18 cellular contexts compared by ENCODE assay signal in the genomic region with DNA sequence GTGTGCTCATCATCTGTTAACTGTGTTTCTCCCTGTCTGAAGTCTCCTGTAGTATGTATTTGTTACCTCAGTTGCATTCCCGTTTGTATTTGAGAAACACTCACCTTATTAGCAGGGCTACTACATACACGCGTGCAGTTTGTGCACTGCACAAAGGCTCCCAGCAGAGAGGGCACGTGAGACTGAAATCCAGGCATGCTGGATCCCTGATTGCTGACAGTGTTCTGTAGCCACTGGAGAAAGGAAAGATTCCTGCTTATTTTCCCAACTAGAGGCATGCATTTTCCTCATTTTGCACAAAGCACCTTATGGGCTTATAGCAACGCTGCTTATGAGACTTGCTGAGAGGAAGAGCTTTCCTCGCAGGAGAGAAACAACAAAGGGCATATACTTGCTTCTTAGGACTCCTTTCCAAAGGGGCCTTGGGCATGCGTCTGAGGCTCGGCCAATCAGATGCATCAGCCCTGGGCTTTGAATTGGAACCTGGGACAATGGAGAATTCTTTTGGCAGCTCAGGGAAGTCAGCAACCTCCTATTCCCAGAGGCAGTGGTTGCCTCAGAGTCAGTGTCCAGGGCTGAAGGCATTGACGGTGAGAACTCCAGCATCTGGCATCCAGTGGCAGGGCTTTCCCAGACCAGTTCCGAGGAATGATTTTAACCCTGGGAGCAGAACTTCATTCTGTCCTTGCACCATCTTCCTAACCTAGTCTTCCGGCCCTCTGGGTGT. TPM values are rescaled to one million over a fixed set of nuclear protein-coding genes. Genes with fewer than 3 reads are reported as not detected.
DNase-seq lines count a peak whose midpoint lies in the region; ATAC-seq and TF ChIP-seq lines count a peak whose summit lies in the region.
"Had no signal": no experiment of that assay in that cellular context is flagged by ENCODE, and none has a peak within 500 bp of the region (broad histone marks: within the 10 kb centered on the region; RNA-seq: fewer than 3 reads in every experiment).

No MANE protein-coding gene starts in this region.

- no peaks in the 10 kb centered on the region for H3K36me3 Mint-ChIP-seq in H9 (ENCODE audit: insufficient read depth in 1 of 3, low read depth in 3 of 3)
- no peaks in the 10 kb centered on the region for H3K36me3 Mint-ChIP-seq in WTC11
- H3K36me3 Mint-ChIP-seq in naive thymus-derived CD8-positive, alpha-beta T cell = no peaks in the 10 kb centered on the region
- H3K36me3 Mint-ChIP-seq: activated naive CD8-positive, alpha-beta T cell treated with anti-CD3 and anti-CD28 coated beads, Interleukin-2, amount 10 ng/mL, durations not matched to agents 7 days and 5 days; CD4-positive, CD25-positive, alpha-beta regulatory T cell had no signal

- H3K14ac ChIP-seq in H9 (ENCODE audit: insufficient read depth, low read length) = no peak overlapping the region

- no peak overlapping the region for H2BK12ac ChIP-seq in H9 (ENCODE audit: insufficient read length, low read depth, low read length)

- CTCF ChIA-PET in WTC11 (lab: Charles Lee) = no interaction called here

- no peak overlapping the region for H3K23ac ChIP-seq in H9 (ENCODE audit: insufficient read length, low read depth, low read length)

- H4K5ac ChIP-seq in H9 (ENCODE audit: insufficient read length, low read depth, low read length) = no peak overlapping the region

- H3K27ac ChIP-seq in H9 (ENCODE audit: insufficient read length, low read depth, low read length) = no peak overlapping the region
- H3K27ac ChIP-seq: colonic mucosa, tibial nerve had no signal

- H3K79me2 ChIP-seq in H9 (ENCODE audit: insufficient read depth, low read length) = no peaks in the 10 kb centered on the region

- POLR2A ChIA-PET in WTC11 (lab: Charles Lee) = no interaction called here
- POLR2A ChIA-PET in naive thymus-derived CD8-positive, alpha-beta T cell (lab: Charles Lee) = no interaction called here

- no peak overlapping the region for H4K91ac ChIP-seq in H9 (ENCODE audit: insufficient read length, low read depth, low read length)

- no peak overlapping the region for H3K4me3 Mint-ChIP-seq in H9
- H3K4me3 Mint-ChIP-seq in WTC11 = no peak overlapping the region
- no peak overlapping the region for H3K4me3 Mint-ChIP-seq in naive thymus-derived CD8-positive, alpha-beta T cell
- H3K4me3 Mint-ChIP-seq: activated CD4-positive, alpha-beta T cell treated with anti-CD3 and anti-CD28 coated beads, Interleukin-2, amount 10 ng/mL, durations not matched to agents 7 days and 5 days; activated naive CD8-positive, alpha-beta T cell treated with anti-CD3 and anti-CD28 coated beads, Interleukin-2, amount 10 ng/mL, durations not matched to agents 7 days and 5 days; activated T-cell treated with anti-CD3 and anti-CD28 coated beads, Interleukin-2, amount 50 U/mL, for 24 hours; CD4-positive, CD25-positive, alpha-beta regulatory T cell had no signal

- H3K9me3 Mint-ChIP-seq in H9 (no peaks in the 10 kb centered on the region), WTC11 (no peaks in the 10 kb centered on the region)
- no peaks in the 10 kb centered on the region for H3K9me3 Mint-ChIP-seq in naive thymus-derived CD8-positive, alpha-beta T cell
- H3K9me3 Mint-ChIP-seq: activated CD4-positive, alpha-beta T cell treated with anti-CD3 and anti-CD28 coated beads, Interleukin-2, amount 10 ng/mL, durations not matched to agents 7 days and 5 days; activated naive CD8-positive, alpha-beta T cell treated with anti-CD3 and anti-CD28 coated beads, Interleukin-2, amount 10 ng/mL, durations not matched to agents 7 days and 5 days; activated T-cell treated with anti-CD3 and anti-CD28 coated beads, Interleukin-2, amount 50 U/mL, for 24 hours had no signal

- H3K18ac ChIP-seq in H9 (ENCODE audit: insufficient read length, low read depth, low read length) = no peak overlapping the region

- H2AFZ ChIP-seq in H9 (ENCODE audit: low read length) = no peak overlapping the region

- no peaks in the 10 kb centered on the region for H3K79me1 ChIP-seq in H9 (ENCODE audit: insufficient read depth, low read depth, low read length, poor library complexity, severe bottlenecking)

- no peaks in the 10 kb centered on the region; the same call in 1 of the 2 replicates for H3K4me1 ChIP-seq in H9 (ENCODE audit: insufficient read depth, low read length)
- H3K4me1 ChIP-seq: colonic mucosa, tibial nerve had no signal

- DNase-seq in AG09319 (ENCODE audit: extremely low read depth, low read depth) (no peak), H9 (peak; percentile 34), WTC11 (ENCODE audit: low spot score) (peak; percentile 12), islet precursor cell (peak; percentile 57)
- no peak for DNase-seq in activated CD8-positive, alpha-beta memory T cell treated with anti-CD3 and anti-CD28 coated beads for 24 hours
- DNase-seq in naive thymus-derived CD8-positive, alpha-beta T cell = no peak
- DNase-seq: activated CD4-positive, alpha-beta T cell treated with anti-CD3 and anti-CD28 coated beads, Interleukin-2, amount 10 ng/mL, durations not matched to agents 7 days and 5 days; activated naive CD8-positive, alpha-beta T cell treated with anti-CD3 and anti-CD28 coated beads, Interleukin-2, amount 10 ng/mL, durations not matched to agents 7 days and 5 days; activated T-cell treated with anti-CD3 and anti-CD28 coated beads, Interleukin-2, amount 50 U/mL, for 24 hours; CD4-positive, CD25-positive, alpha-beta regulatory T cell; colonic mucosa; head of caudate nucleus; NCI-H1048; T1000 had no signal

- H3T11ph ChIP-seq in H9 (ENCODE audit: low read length) = no peak overlapping the region

- no CpG with 5 or more reads among the region's 11 CpGs for WGBS in H9 (ENCODE audit: extremely low coverage, insufficient read length, low lambda C conversion rate)

- H4K8ac ChIP-seq in H9 (replicated peaks; ENCODE audit: insufficient read length, low read depth, low read length) = no peak overlapping the region

- no peaks in the 10 kb centered on the region for H4K20me1 ChIP-seq in H9 (ENCODE audit: control insufficient read depth, insufficient read depth, insufficient read length)

- H3K27me3 Mint-ChIP-seq in H9 (ENCODE audit: low read depth) (no peaks in the 10 kb centered on the region), WTC11 (ENCODE audit: low read depth) (no peaks in the 10 kb centered on the region)
- peaks cover 1 to 18% (median 9%) of the 10 kb centered on the region in 5 donors for H3K27me3 Mint-ChIP-seq in naive thymus-derived CD8-positive, alpha-beta T cell

- H3K4me2 ChIP-seq in H9 (ENCODE audit: insufficient read depth, insufficient read length, low read length) = no peak overlapping the region

- no peak overlapping the region for H2BK120ac ChIP-seq in H9 (ENCODE audit: low read depth, low read length, poor library complexity, severe bottlenecking)

- H3K27ac Mint-ChIP-seq in H9 (no peak overlapping the region), WTC11 (no peak overlapping the region)
- no peak overlapping the region for H3K27ac Mint-ChIP-seq in naive thymus-derived CD8-positive, alpha-beta T cell
- H3K27ac Mint-ChIP-seq: activated CD4-positive, alpha-beta T cell treated with anti-CD3 and anti-CD28 coated beads, Interleukin-2, amount 10 ng/mL, durations not matched to agents 7 days and 5 days; activated naive CD8-positive, alpha-beta T cell treated with anti-CD3 and anti-CD28 coated beads, Interleukin-2, amount 10 ng/mL, durations not matched to agents 7 days and 5 days; activated T-cell treated with anti-CD3 and anti-CD28 coated beads, Interleukin-2, amount 50 U/mL, for 24 hours; CD4-positive, CD25-positive, alpha-beta regulatory T cell had no signal

- H2BK15ac ChIP-seq in H9 (ENCODE audit: low read depth, low read length) = no peak overlapping the region

- H3K9ac ChIP-seq in H9 (ENCODE audit: extremely low read depth, insufficient read length, low read length) = no peak overlapping the region

- H3K23me2 ChIP-seq in H9 (ENCODE audit: insufficient read length, low read depth, low read length, poor library complexity, severe bottlenecking) = no peaks in the 10 kb centered on the region

- no peak overlapping the region for H3K56ac ChIP-seq in H9 (ENCODE audit: insufficient read length, low read depth, low read length)

- H2BK5ac ChIP-seq in H9 (ENCODE audit: insufficient read length, low read length) = no peak overlapping the region

- no peak overlapping the region for H3K4ac ChIP-seq in H9 (ENCODE audit: low read depth, low read length)

- no peak overlapping the region for H2BK20ac ChIP-seq in H9 (ENCODE audit: low read depth, low read length, poor library complexity, severe bottlenecking)

- peak; percentile 0; the same call in 1 of the 2 replicates for TF ChIP-seq CTCF in AG09319 (IDR thresholded peaks at IDR 0.05; ENCODE audit: low read depth, low read length)
- no peak for TF ChIP-seq CTCF in H9 (conservative IDR thresholded peaks at IDR 0.05)
- TF ChIP-seq CTCF in WTC11 (IDR thresholded peaks at IDR 0.05) = no peak

- peak; percentile 88 for ATAC-seq in WTC11
- ATAC-seq in GM19035 (IDR thresholded peaks at IDR 0.05; ENCODE audit: unreplicated experiment) = no peak
- no peak for ATAC-seq in naive thymus-derived CD8-positive, alpha-beta T cell
- no peak for ATAC-seq in GM21526 (IDR thresholded peaks at IDR 0.05; ENCODE audit: low FRiP score, unreplicated experiment)
- ATAC-seq: esophagus mucosa had no signal

- no peak overlapping the region for H2AK5ac ChIP-seq in H9 (ENCODE audit: insufficient read length, low read length)

- no peaks in the 10 kb centered on the region for H3K9me3 ChIP-seq in H9 (ENCODE audit: control insufficient read depth, low read depth, low read length)
- H3K9me3 ChIP-seq: colonic mucosa, tibial nerve had no signal

- H3K27me3 ChIP-seq in H9 (ENCODE audit: insufficient read depth, low read length) = no peaks in the 10 kb centered on the region
- H3K27me3 ChIP-seq: colonic mucosa, tibial nerve had no signal

- peaks cover 4 to 6% of the 10 kb centered on the region in 2 experiments; a peak in 3 of 4 replicates for H3K4me1 Mint-ChIP-seq in H9
- peaks cover 5% of the 10 kb centered on the region; the same call in 1 of the 2 replicates for H3K4me1 Mint-ChIP-seq in WTC11
- H3K4me1 Mint-ChIP-seq in naive thymus-derived CD8-positive, alpha-beta T cell = no peaks in the 10 kb centered on the region

TF ChIP-seq in WTC11, 78 proteins besides CTCF, POLR2A, EP300 and RAD21 (continues in another document):
- TF ChIP-seq NFE2L1 (CRISPR knock-in tag; IDR thresholded peaks at IDR 0.05) (no peak), CREB1 (CRISPR knock-in tag; IDR thresholded peaks at IDR 0.05) (no peak), ZNF219 (CRISPR knock-in tag; IDR thresholded peaks at IDR 0.05; ENCODE audit: borderline replicate concordance) (no peak), NFATC4 (CRISPR knock-in tag; IDR thresholded peaks at IDR 0.05) (no peak)

RNA-seq across cellular contexts. Expression of a gene that starts 9.9 kb away (rescaled TPM):
- 36.5 and 38.5 TPM in 2 replicates for total RNA-seq in H9 (2021)
- total RNA-seq in WTC11 (2021) = 17.9 to 24.5 TPM (median 20.8 TPM) in 3 replicates
- total RNA-seq in naive thymus-derived CD8-positive, alpha-beta T cell = under 1 TPM in 1 of 2 experiments, not detected in 1; 0.22 TPM
- not detected for polyA plus RNA-seq in naive thymus-derived CD8-positive, alpha-beta T cell
- total RNA-seq: activated CD4-positive, alpha-beta T cell treated with anti-CD3 and anti-CD28 coated beads, Interleukin-2, amount 10 ng/mL, durations not matched to agents 7 days and 5 days; activated naive CD8-positive, alpha-beta T cell treated with anti-CD3 and anti-CD28 coated beads, Interleukin-2, amount 10 ng/mL, durations not matched to agents 7 days and 5 days; CD4-positive, CD25-positive, alpha-beta regulatory T cell had no signal

Comparison
In these comparisons a context has a peak if more than half of its experiments do, and no peak if none do; other contexts are left out.
1. DNase-seq: peak in H9 (single experiment), WTC11 (single experiment) and islet precursor cell (single experiment); none in AG09319 (single experiment), activated CD8-positive, alpha-beta memory T cell treated with anti-CD3 and anti-CD28 coated beads for 24 hours (single experiment) and naive thymus-derived CD8-positive, alpha-beta T cell (0 of 10).
2. RNA of a gene that starts 9.9 kb away (total RNA-seq): 36.5 to 38.5 TPM in H9 and 17.9 to 24.5 TPM in WTC11; 0.22 TPM in naive thymus-derived CD8-positive, alpha-beta T cell; every median in the first group is over 10 times any median in the second.